ENCODE assay signal across 18 cellular contexts in genomic region chr7:575425-576366, GRCh38. TPM values are rescaled to one million over a fixed set of nuclear protein-coding genes. Genes with fewer than 3 reads are reported as not detected.
A peak's percentile ranks its signal among the peaks of the same experiment; 100 is the strongest.
DNase-seq lines count a peak whose midpoint lies in the region; ATAC-seq, FAIRE-seq and TF ChIP-seq lines count a peak whose summit lies in the region.
"Had no signal": no experiment of that assay in that cellular context is flagged by ENCODE, and none has a peak within 500 bp of the region (broad histone marks: within the 10 kb centered on the region; RNA-seq: fewer than 3 reads in every experiment).

No MANE protein-coding gene starts in this region.

- H3K27ac ChIP-seq in coronary artery (peak overlapping the region; percentile 56 to 70), body of pancreas (no peak overlapping the region)

- no peak for ATAC-seq in stimulated activated naive B cell treated with anti-CD40 and anti-IgM and Interleukin-4, amounts not matched to agents 10 μg/mL and 1 μg/mL and 100 μg/mL, for 72 hours (replicated peaks)
- ATAC-seq in esophagus mucosa: no peak
- ATAC-seq in body of pancreas: no peak
- ATAC-seq: GM12878, GM23338, PC-3 had no signal

- no peaks in the 10 kb centered on the region for H3K9me3 Mint-ChIP-seq in activated naive CD4-positive, alpha-beta T cell treated with anti-CD3 and anti-CD28 coated beads, Interleukin-2, amount 50 U/mL, for 24 hours
- peaks cover 4 to 7% of the 10 kb centered on the region in 2 donors for H3K9me3 Mint-ChIP-seq in stimulated activated naive B cell treated with anti-CD40 and anti-IgM and Interleukin-4, amounts not matched to agents 10 μg/mL and 1 μg/mL and 100 μg/mL, for 72 hours

- TF ChIP-seq POLR2A in body of pancreas (IDR thresholded peaks at IDR 0.05): no peak

- no peaks in the 10 kb centered on the region for H3K4me1 ChIP-seq in body of pancreas

- H3K4me1 Mint-ChIP-seq in activated naive CD4-positive, alpha-beta T cell treated with anti-CD3 and anti-CD28 coated beads, Interleukin-2, amount 50 U/mL, for 24 hours: peaks cover 8% of the 10 kb centered on the region
- H3K4me1 Mint-ChIP-seq in stimulated activated naive B cell treated with anti-CD40 and anti-IgM and Interleukin-4, amounts not matched to agents 10 μg/mL and 1 μg/mL and 100 μg/mL, for 72 hours: peaks cover 0 to 6% of the 10 kb centered on the region in 2 donors

- H3K36me3 ChIP-seq in body of pancreas (replicated peaks in 1 of 2; ENCODE audit: insufficient read depth in 1 of 2, low read depth in 2 of 2): no peaks in the 10 kb centered on the region

- H3K9me3 ChIP-seq in body of pancreas: no peaks in the 10 kb centered on the region
- H3K9me3 ChIP-seq: SK-N-SH had no signal

- DNase-seq in activated naive CD4-positive, alpha-beta T cell (lab: John Stamatoyannopoulos, UW): no peak
- DNase-seq in HTR-8/SVneo (ENCODE audit: insufficient read length, low spot score) (no peak), coronary artery (ENCODE audit: low spot score) (no peak), NCI-H524 treated with DMSO at 0.1 percent for 48 hours (lab: John Stamatoyannopoulos, UW) (no peak), body of pancreas (no peak)
- DNase-seq in stimulated activated naive B cell treated with anti-CD40 and anti-IgM and Interleukin-4, amounts not matched to agents 10 μg/mL and 1 μg/mL and 100 μg/mL, for 72 hours: no peak
- DNase-seq: 8988T, KBM-7, NCI-H1436 treated with DMSO at 0.1 percent for 48 hours, NCI-H226, NCI-H526 treated with DMSO at 0.1 percent for 48 hours, PC-3, SK-N-SH had no signal

- H3K27me3 ChIP-seq in body of pancreas: no peaks in the 10 kb centered on the region

- H3K27me3 Mint-ChIP-seq in activated naive CD4-positive, alpha-beta T cell treated with anti-CD3 and anti-CD28 coated beads, Interleukin-2, amount 50 U/mL, for 24 hours: no peaks in the 10 kb centered on the region
- H3K27me3 Mint-ChIP-seq in stimulated activated naive B cell treated with anti-CD40 and anti-IgM and Interleukin-4, amounts not matched to agents 10 μg/mL and 1 μg/mL and 100 μg/mL, for 72 hours: no peaks in the 10 kb centered on the region

- H3K36me3 Mint-ChIP-seq in activated naive CD4-positive, alpha-beta T cell treated with anti-CD3 and anti-CD28 coated beads, Interleukin-2, amount 50 U/mL, for 24 hours: peaks cover 12% of the 10 kb centered on the region
- H3K36me3 Mint-ChIP-seq in stimulated activated naive B cell treated with anti-CD40 and anti-IgM and Interleukin-4, amounts not matched to agents 10 μg/mL and 1 μg/mL and 100 μg/mL, for 72 hours: peaks cover 35 to 43% of the 10 kb centered on the region in 2 donors

- H3K27ac Mint-ChIP-seq in activated naive CD4-positive, alpha-beta T cell treated with anti-CD3 and anti-CD28 coated beads, Interleukin-2, amount 50 U/mL, for 24 hours: peak overlapping the region; percentile 30
- H3K27ac Mint-ChIP-seq in stimulated activated naive B cell treated with anti-CD40 and anti-IgM and Interleukin-4, amounts not matched to agents 10 μg/mL and 1 μg/mL and 100 μg/mL, for 72 hours: peak overlapping the region; percentile 26
- H3K27ac Mint-ChIP-seq: GM23338 had no signal

- TF ChIP-seq CTCF in coronary artery (IDR thresholded peaks at IDR 0.05) (no peak), body of pancreas (IDR thresholded peaks at IDR 0.05) (no peak)

- intact Hi-C loops in body of pancreas (cut with DNase I): no loop called here

- H3K4me3 ChIP-seq in coronary artery (no peak overlapping the region), body of pancreas (no peak overlapping the region)
- H3K4me3 ChIP-seq: GM12878, GM23338 had no signal

- no peak overlapping the region for H3K4me3 Mint-ChIP-seq in activated naive CD4-positive, alpha-beta T cell treated with anti-CD3 and anti-CD28 coated beads, Interleukin-2, amount 50 U/mL, for 24 hours
- H3K4me3 Mint-ChIP-seq in stimulated activated naive B cell treated with anti-CD40 and anti-IgM and Interleukin-4, amounts not matched to agents 10 μg/mL and 1 μg/mL and 100 μg/mL, for 72 hours: no peak overlapping the region
- H3K4me3 Mint-ChIP-seq: GM23338 had no signal

- peak; percentile 74 for FAIRE-seq in HTR-8/SVneo (lab: Jason Lieb, UNC)
- FAIRE-seq: GM12878, GM19239 had no signal

- WGBS in body of pancreas, 2 donors: 93 to 94% methylated on average over 33 of the region's 33 CpGs

RNA-seq across cellular contexts. Expression of gene PDGFA, which starts 56.0 kb away (rescaled TPM):
- total RNA-seq in esophagus mucosa (4.1 TPM), body of pancreas (10 to 100 TPM; 58.6 to 59.3 TPM)

Comparison
In these comparisons a context has a peak if more than half of its experiments do, and no peak if none do; other contexts are left out.
1. H3K27ac ChIP-seq: peak in coronary artery (2 of 2); none in body of pancreas (0 of 4).
2. RNA of gene PDGFA, which starts 56.0 kb away (total RNA-seq): 58.6 to 59.3 TPM in body of pancreas; 4.1 TPM in esophagus mucosa (single experiment); every median in the first group is over 10 times any median in the second.